In genomic region chr9:16315720-16316119, GRCh38 we compare ENCODE assay signal across 16 cellular contexts.
"Had no signal": no experiment of that assay in that cellular context is flagged by ENCODE, and none has a peak within 500 bp of the region (broad histone marks: within the 10 kb centered on the region; RNA-seq: fewer than 3 reads in every experiment).

No MANE protein-coding gene starts in this region.

- H3K4me3 Mint-ChIP-seq: activated CD8-positive, alpha-beta T cell treated with anti-CD3 and anti-CD28 coated beads, Interleukin-2, amount 10 ng/mL, durations not matched to agents 7 days and 5 days; activated naive CD8-positive, alpha-beta T cell treated with anti-CD3 and anti-CD28 coated beads, Interleukin-2, amount 10 ng/mL, durations not matched to agents 7 days and 5 days; naive thymus-derived CD8-positive, alpha-beta T cell; stimulated activated effector memory CD8-positive, alpha-beta T cell treated with anti-CD3 and anti-CD28 coated beads, Interleukin-12 subunit alpha, Interleukin-12 subunit beta, amount 100 ng/mL, for 72 hours; WTC11 had no signal

- H3K27ac Mint-ChIP-seq: activated CD8-positive, alpha-beta T cell treated with anti-CD3 and anti-CD28 coated beads, Interleukin-2, amount 10 ng/mL, durations not matched to agents 7 days and 5 days; activated naive CD8-positive, alpha-beta T cell treated with anti-CD3 and anti-CD28 coated beads, Interleukin-2, amount 10 ng/mL, durations not matched to agents 7 days and 5 days; naive thymus-derived CD8-positive, alpha-beta T cell; stimulated activated effector memory CD8-positive, alpha-beta T cell treated with anti-CD3 and anti-CD28 coated beads, Interleukin-12 subunit alpha, Interleukin-12 subunit beta, amount 100 ng/mL, for 72 hours; WTC11 had no signal

- H3K36me3 Mint-ChIP-seq: activated naive CD8-positive, alpha-beta T cell treated with anti-CD3 and anti-CD28 coated beads, Interleukin-2, amount 10 ng/mL, durations not matched to agents 7 days and 5 days; naive thymus-derived CD8-positive, alpha-beta T cell; stimulated activated effector memory CD8-positive, alpha-beta T cell treated with anti-CD3 and anti-CD28 coated beads, Interleukin-12 subunit alpha, Interleukin-12 subunit beta, amount 100 ng/mL, for 72 hours; WTC11 had no signal

- DNase-seq: activated CD4-positive, alpha-beta T cell treated with anti-CD3 and anti-CD28 coated beads for 48 hours; activated CD8-positive, alpha-beta T cell treated with anti-CD3 and anti-CD28 coated beads, Interleukin-2, amount 10 ng/mL, durations not matched to agents 7 days and 5 days; activated gamma-delta T cell treated with Interleukin-2 at 50 U/mL for 16 hours; activated naive CD8-positive, alpha-beta T cell treated with anti-CD3 and anti-CD28 coated beads, Interleukin-2, amount 10 ng/mL, durations not matched to agents 7 days and 5 days; caudate nucleus; effector memory CD4-positive, alpha-beta T cell; left ventricle myocardium inferior; mucosa of descending colon; naive thymus-derived CD8-positive, alpha-beta T cell; psoas muscle; T-helper 2 cell had no signal

- H3K27me3 ChIP-seq: right lobe of liver, SJSA1 had no signal

- H3K36me3 ChIP-seq: left ventricle myocardium inferior, right lobe of liver, SJSA1, thoracic aorta had no signal

- H3K4me1 Mint-ChIP-seq: activated naive CD8-positive, alpha-beta T cell treated with anti-CD3 and anti-CD28 coated beads, Interleukin-2, amount 10 ng/mL, durations not matched to agents 7 days and 5 days; naive thymus-derived CD8-positive, alpha-beta T cell; stimulated activated effector memory CD8-positive, alpha-beta T cell treated with anti-CD3 and anti-CD28 coated beads, Interleukin-12 subunit alpha, Interleukin-12 subunit beta, amount 100 ng/mL, for 72 hours had no signal

- ATAC-seq: activated CD8-positive, alpha-beta T cell treated with anti-CD3 and anti-CD28 coated beads, Interleukin-2, amount 10 ng/mL, durations not matched to agents 7 days and 5 days; mucosa of descending colon; naive thymus-derived CD8-positive, alpha-beta T cell; stimulated activated effector memory CD8-positive, alpha-beta T cell treated with anti-CD3 and anti-CD28 coated beads, Interleukin-12 subunit alpha, Interleukin-12 subunit beta, amount 100 ng/mL, for 72 hours had no signal

- H3K4me3 ChIP-seq: left ventricle myocardium inferior, mucosa of descending colon, psoas muscle, right lobe of liver, SJSA1, thoracic aorta had no signal

- H3K27me3 Mint-ChIP-seq: activated naive CD8-positive, alpha-beta T cell treated with anti-CD3 and anti-CD28 coated beads, Interleukin-2, amount 10 ng/mL, durations not matched to agents 7 days and 5 days had no signal

- H3K9me3 Mint-ChIP-seq: activated naive CD8-positive, alpha-beta T cell treated with anti-CD3 and anti-CD28 coated beads, Interleukin-2, amount 10 ng/mL, durations not matched to agents 7 days and 5 days had no signal
